In genomic region chr1:229509576-229509975, GRCh38 we compare ENCODE assay signal across 9 cellular contexts. TPM values are rescaled to one million over a fixed set of nuclear protein-coding genes. Genes with fewer than 3 reads are reported as not detected.
DNase-seq lines count a peak whose midpoint lies in the region; ATAC-seq and TF ChIP-seq lines count a peak whose summit lies in the region.
"Had no signal": no experiment of that assay in that cellular context is flagged by ENCODE, and none has a peak within 500 bp of the region (broad histone marks: within the 10 kb centered on the region; RNA-seq: fewer than 3 reads in every experiment).

No MANE protein-coding gene starts in this region.

- H3K36me3 Mint-ChIP-seq in activated naive CD4-positive, alpha-beta T cell treated with anti-CD3 and anti-CD28 coated beads, Interleukin-2, amount 10 ng/mL, durations not matched to agents 7 days and 5 days = peaks cover 4% of the 10 kb centered on the region
- peaks cover 2 to 11% of the 10 kb centered on the region in 2 donors for H3K36me3 Mint-ChIP-seq in activated naive CD4-positive, alpha-beta T cell treated with anti-CD3 and anti-CD28 coated beads, Interleukin-2, amount 50 U/mL, for 72 hours
- peaks cover 2% of the 10 kb centered on the region for H3K36me3 Mint-ChIP-seq in stimulated activated memory B cell treated with anti-CD40 and anti-IgM and Interleukin-4, amounts not matched to agents 10 μg/mL and 1 μg/mL and 100 μg/mL, for 72 hours

- H3K4me3 Mint-ChIP-seq in activated naive CD4-positive, alpha-beta T cell treated with anti-CD3 and anti-CD28 coated beads, Interleukin-2, amount 10 ng/mL, durations not matched to agents 7 days and 5 days = peak overlapping the region; percentile 91
- peak overlapping the region; percentile 82 for H3K4me3 Mint-ChIP-seq in stimulated activated memory B cell treated with anti-CD40 and anti-IgM and Interleukin-4, amounts not matched to agents 10 μg/mL and 1 μg/mL and 100 μg/mL, for 72 hours

- CTCF ChIA-PET in activated naive CD4-positive, alpha-beta T cell treated with anti-CD3 and anti-CD28 coated beads, Interleukin-2, amount 10 ng/mL, durations not matched to agents 7 days and 5 days (lab: Charles Lee) = interaction anchor here (0.9 to 1.6 kb wide), 3 partner anchors 11 to 254 kb away, joined by 3 to 4 read pairs (median 4); no protein-coding TSS in a partner anchor

- H3K9me3 Mint-ChIP-seq in activated naive CD4-positive, alpha-beta T cell treated with anti-CD3 and anti-CD28 coated beads, Interleukin-2, amount 10 ng/mL, durations not matched to agents 7 days and 5 days = no peaks in the 10 kb centered on the region
- H3K9me3 Mint-ChIP-seq in activated naive CD4-positive, alpha-beta T cell treated with anti-CD3 and anti-CD28 coated beads, Interleukin-2, amount 50 U/mL, for 72 hours = no peaks in the 10 kb centered on the region
- no peaks in the 10 kb centered on the region for H3K9me3 Mint-ChIP-seq in stimulated activated memory B cell treated with anti-CD40 and anti-IgM and Interleukin-4, amounts not matched to agents 10 μg/mL and 1 μg/mL and 100 μg/mL, for 72 hours

- peaks cover 7% of the 10 kb centered on the region for H3K27me3 Mint-ChIP-seq in activated naive CD4-positive, alpha-beta T cell treated with anti-CD3 and anti-CD28 coated beads, Interleukin-2, amount 10 ng/mL, durations not matched to agents 7 days and 5 days
- H3K27me3 Mint-ChIP-seq in stimulated activated memory B cell treated with anti-CD40 and anti-IgM and Interleukin-4, amounts not matched to agents 10 μg/mL and 1 μg/mL and 100 μg/mL, for 72 hours = no peaks in the 10 kb centered on the region

- H3K27ac Mint-ChIP-seq in activated naive CD4-positive, alpha-beta T cell treated with anti-CD3 and anti-CD28 coated beads, Interleukin-2, amount 10 ng/mL, durations not matched to agents 7 days and 5 days = peak overlapping the region; percentile 97
- peak overlapping the region in 1 of 2 donors; percentile 94 for H3K27ac Mint-ChIP-seq in activated naive CD4-positive, alpha-beta T cell treated with anti-CD3 and anti-CD28 coated beads, Interleukin-2, amount 50 U/mL, for 72 hours
- peak overlapping the region; percentile 91 for H3K27ac Mint-ChIP-seq in stimulated activated memory B cell treated with anti-CD40 and anti-IgM and Interleukin-4, amounts not matched to agents 10 μg/mL and 1 μg/mL and 100 μg/mL, for 72 hours

- no peak for ATAC-seq in activated naive CD4-positive, alpha-beta T cell treated with anti-CD3 and anti-CD28 coated beads, Interleukin-2, amount 50 U/mL, for 72 hours
- ATAC-seq in stimulated activated memory B cell treated with anti-CD40 and anti-IgM and Interleukin-4, amounts not matched to agents 10 μg/mL and 1 μg/mL and 100 μg/mL, for 72 hours = no peak
- ATAC-seq in HG03175 (IDR thresholded peaks at IDR 0.05; ENCODE audit: unreplicated experiment) = no peak
- ATAC-seq in GM19455 (IDR thresholded peaks at IDR 0.05; ENCODE audit: unreplicated experiment) = no peak

- H3K4me3 ChIP-seq in fibroblast of mammary gland (ENCODE audit: control insufficient read depth, low read depth, low read length) = no peak overlapping the region

- H3K4me1 Mint-ChIP-seq in activated naive CD4-positive, alpha-beta T cell treated with anti-CD3 and anti-CD28 coated beads, Interleukin-2, amount 10 ng/mL, durations not matched to agents 7 days and 5 days = peaks cover 31% of the 10 kb centered on the region
- peaks cover 16% of the 10 kb centered on the region for H3K4me1 Mint-ChIP-seq in stimulated activated memory B cell treated with anti-CD40 and anti-IgM and Interleukin-4, amounts not matched to agents 10 μg/mL and 1 μg/mL and 100 μg/mL, for 72 hours

- DNase-seq in activated naive CD4-positive, alpha-beta T cell treated with anti-CD3 and anti-CD28 coated beads, Interleukin-2, amount 10 ng/mL, durations not matched to agents 7 days and 5 days = no peak
- DNase-seq in activated naive CD4-positive, alpha-beta T cell treated with anti-CD3 and anti-CD28 coated beads, Interleukin-2, amount 50 U/mL, for 72 hours (ENCODE audit: low spot score in 2 of 2) = no peak
- DNase-seq in SW480 (ENCODE audit: low spot score) (peak; percentile 75), fibroblast of mammary gland (ENCODE audit: low read depth) (peak; percentile 69)
- no peak for DNase-seq in stimulated activated CD8-positive, alpha-beta memory T cell treated with anti-CD3 and anti-CD28 coated beads, Interleukin-4, amount 100 ng/mL, for 48 hours
- DNase-seq: COR-L47 had no signal

- no peak for TF ChIP-seq CTCF in fibroblast of mammary gland (conservative IDR thresholded peaks at IDR 0.05; ENCODE audit: control insufficient read depth, insufficient read depth, low read depth, low read length)

RNA-seq across cellular contexts. Expression of gene NUP133, which starts 1.4 kb away (rescaled TPM):
- total RNA-seq in activated naive CD4-positive, alpha-beta T cell treated with anti-CD3 and anti-CD28 coated beads, Interleukin-2, amount 50 U/mL, for 72 hours = 10 to 100 TPM; 52.7 to 55.7 TPM

RNA-seq across cellular contexts. Expression of gene ABCB10, which starts 48.9 kb away (rescaled TPM):
- 10 to 100 TPM; 17.4 to 39.3 TPM for total RNA-seq in activated naive CD4-positive, alpha-beta T cell treated with anti-CD3 and anti-CD28 coated beads, Interleukin-2, amount 50 U/mL, for 72 hours

Comparison
In these comparisons a context has a peak if more than half of its experiments do, and no peak if none do; other contexts are left out.
1. DNase-seq: peak in SW480 (single experiment) and fibroblast of mammary gland (single experiment); none in activated naive CD4-positive, alpha-beta T cell treated with anti-CD3 and anti-CD28 coated beads, Interleukin-2, amount 10 ng/mL, durations not matched to agents 7 days and 5 days (single experiment), activated naive CD4-positive, alpha-beta T cell treated with anti-CD3 and anti-CD28 coated beads, Interleukin-2, amount 50 U/mL, for 72 hours (0 of 2) and stimulated activated CD8-positive, alpha-beta memory T cell treated with anti-CD3 and anti-CD28 coated beads, Interleukin-4, amount 100 ng/mL, for 48 hours (single experiment).